In the genomic region with DNA sequence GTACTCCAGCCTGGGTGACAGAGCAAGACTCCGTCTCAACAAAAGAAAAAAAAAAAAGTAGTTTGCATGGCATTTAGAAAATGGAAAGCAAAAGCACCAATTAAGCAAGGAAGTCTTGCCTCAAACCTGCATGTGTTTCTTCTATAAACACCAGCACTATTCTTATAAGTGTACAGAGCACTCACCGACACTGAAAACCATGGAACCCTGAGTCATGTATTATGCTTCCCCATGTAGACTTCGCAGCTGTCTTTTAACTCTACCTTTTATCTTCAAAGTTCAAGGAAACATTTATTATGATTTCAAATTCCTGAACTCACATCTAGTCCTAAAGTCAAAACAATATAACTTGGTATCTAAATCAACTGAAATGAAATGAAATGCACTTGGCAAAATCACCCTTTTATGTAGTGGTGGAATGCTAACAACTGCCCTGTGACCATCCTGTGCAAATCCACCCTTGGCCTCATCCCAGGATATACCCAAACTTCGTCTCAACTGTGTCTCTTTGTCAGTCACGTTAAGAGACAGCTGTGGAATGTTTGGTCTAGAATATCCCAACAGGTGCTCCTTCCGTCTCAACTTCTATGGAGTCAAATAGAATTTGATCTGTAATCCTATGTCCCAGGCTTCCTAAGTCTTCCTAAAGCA, we compare ENCODE assay signal across 1 cellular context.
TF ChIP-seq lines count a peak whose summit lies in the region.

No MANE protein-coding gene starts in this region.

TF ChIP-seq in K562, 482 proteins besides CTCF, POLR2A, EP300 and RAD21 (continues in another document):
- TF ChIP-seq ZNF583 (CRISPR knock-in tag; IDR thresholded peaks at IDR 0.05), result no peak
- TF ChIP-seq, protein P1, sequence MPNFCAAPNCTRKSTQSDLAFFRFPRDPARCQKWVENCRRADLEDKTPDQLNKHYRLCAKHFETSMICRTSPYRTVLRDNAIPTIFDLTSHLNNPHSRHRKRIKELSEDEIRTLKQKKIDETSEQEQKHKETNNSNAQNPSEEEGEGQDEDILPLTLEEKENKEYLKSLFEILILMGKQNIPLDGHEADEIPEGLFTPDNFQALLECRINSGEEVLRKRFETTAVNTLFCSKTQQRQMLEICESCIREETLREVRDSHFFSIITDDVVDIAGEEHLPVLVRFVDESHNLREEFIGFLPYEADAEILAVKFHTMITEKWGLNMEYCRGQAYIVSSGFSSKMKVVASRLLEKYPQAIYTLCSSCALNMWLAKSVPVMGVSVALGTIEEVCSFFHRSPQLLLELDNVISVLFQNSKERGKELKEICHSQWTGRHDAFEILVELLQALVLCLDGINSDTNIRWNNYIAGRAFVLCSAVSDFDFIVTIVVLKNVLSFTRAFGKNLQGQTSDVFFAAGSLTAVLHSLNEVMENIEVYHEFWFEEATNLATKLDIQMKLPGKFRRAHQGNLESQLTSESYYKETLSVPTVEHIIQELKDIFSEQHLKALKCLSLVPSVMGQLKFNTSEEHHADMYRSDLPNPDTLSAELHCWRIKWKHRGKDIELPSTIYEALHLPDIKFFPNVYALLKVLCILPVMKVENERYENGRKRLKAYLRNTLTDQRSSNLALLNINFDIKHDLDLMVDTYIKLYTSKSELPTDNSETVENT (CRISPR knock-in tag; IDR thresholded peaks at IDR 0.05), result no peak
- TF ChIP-seq ZNF717 (CRISPR knock-in tag; IDR thresholded peaks at IDR 0.05), result no peak
- no peak for TF ChIP-seq ZNF764 (CRISPR knock-in tag; IDR thresholded peaks at IDR 0.05; ENCODE audit: low read depth)
- TF ChIP-seq HEY1 (CRISPR knock-in tag; IDR thresholded peaks at IDR 0.05; ENCODE audit: borderline replicate concordance), result no peak
- TF ChIP-seq CCAR2 (IDR thresholded peaks at IDR 0.05; ENCODE audit: low read depth, low read length), result no peak
- no peak for TF ChIP-seq ZEB2 (IDR thresholded peaks at IDR 0.05)
- TF ChIP-seq ZNF780A (CRISPR knock-in tag; IDR thresholded peaks at IDR 0.05), result no peak
- TF ChIP-seq, protein P2, sequence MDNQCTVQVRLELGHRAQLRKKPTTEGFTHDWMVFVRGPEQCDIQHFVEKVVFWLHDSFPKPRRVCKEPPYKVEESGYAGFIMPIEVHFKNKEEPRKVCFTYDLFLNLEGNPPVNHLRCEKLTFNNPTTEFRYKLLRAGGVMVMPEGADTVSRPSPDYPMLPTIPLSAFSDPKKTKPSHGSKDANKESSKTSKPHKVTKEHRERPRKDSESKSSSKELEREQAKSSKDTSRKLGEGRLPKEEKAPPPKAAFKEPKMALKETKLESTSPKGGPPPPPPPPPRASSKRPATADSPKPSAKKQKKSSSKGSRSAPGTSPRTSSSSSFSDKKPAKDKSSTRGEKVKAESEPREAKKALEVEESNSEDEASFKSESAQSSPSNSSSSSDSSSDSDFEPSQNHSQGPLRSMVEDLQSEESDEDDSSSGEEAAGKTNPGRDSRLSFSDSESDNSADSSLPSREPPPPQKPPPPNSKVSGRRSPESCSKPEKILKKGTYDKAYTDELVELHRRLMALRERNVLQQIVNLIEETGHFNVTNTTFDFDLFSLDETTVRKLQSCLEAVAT (IDR thresholded peaks at IDR 0.05), result peak in 1 of 2 experiments; percentile 52; a peak in 1 of 4 replicates
- peak; percentile 43 for TF ChIP-seq RBFOX2 (IDR thresholded peaks at IDR 0.05; ENCODE audit: low read depth, low read length)
- TF ChIP-seq, protein P3, sequence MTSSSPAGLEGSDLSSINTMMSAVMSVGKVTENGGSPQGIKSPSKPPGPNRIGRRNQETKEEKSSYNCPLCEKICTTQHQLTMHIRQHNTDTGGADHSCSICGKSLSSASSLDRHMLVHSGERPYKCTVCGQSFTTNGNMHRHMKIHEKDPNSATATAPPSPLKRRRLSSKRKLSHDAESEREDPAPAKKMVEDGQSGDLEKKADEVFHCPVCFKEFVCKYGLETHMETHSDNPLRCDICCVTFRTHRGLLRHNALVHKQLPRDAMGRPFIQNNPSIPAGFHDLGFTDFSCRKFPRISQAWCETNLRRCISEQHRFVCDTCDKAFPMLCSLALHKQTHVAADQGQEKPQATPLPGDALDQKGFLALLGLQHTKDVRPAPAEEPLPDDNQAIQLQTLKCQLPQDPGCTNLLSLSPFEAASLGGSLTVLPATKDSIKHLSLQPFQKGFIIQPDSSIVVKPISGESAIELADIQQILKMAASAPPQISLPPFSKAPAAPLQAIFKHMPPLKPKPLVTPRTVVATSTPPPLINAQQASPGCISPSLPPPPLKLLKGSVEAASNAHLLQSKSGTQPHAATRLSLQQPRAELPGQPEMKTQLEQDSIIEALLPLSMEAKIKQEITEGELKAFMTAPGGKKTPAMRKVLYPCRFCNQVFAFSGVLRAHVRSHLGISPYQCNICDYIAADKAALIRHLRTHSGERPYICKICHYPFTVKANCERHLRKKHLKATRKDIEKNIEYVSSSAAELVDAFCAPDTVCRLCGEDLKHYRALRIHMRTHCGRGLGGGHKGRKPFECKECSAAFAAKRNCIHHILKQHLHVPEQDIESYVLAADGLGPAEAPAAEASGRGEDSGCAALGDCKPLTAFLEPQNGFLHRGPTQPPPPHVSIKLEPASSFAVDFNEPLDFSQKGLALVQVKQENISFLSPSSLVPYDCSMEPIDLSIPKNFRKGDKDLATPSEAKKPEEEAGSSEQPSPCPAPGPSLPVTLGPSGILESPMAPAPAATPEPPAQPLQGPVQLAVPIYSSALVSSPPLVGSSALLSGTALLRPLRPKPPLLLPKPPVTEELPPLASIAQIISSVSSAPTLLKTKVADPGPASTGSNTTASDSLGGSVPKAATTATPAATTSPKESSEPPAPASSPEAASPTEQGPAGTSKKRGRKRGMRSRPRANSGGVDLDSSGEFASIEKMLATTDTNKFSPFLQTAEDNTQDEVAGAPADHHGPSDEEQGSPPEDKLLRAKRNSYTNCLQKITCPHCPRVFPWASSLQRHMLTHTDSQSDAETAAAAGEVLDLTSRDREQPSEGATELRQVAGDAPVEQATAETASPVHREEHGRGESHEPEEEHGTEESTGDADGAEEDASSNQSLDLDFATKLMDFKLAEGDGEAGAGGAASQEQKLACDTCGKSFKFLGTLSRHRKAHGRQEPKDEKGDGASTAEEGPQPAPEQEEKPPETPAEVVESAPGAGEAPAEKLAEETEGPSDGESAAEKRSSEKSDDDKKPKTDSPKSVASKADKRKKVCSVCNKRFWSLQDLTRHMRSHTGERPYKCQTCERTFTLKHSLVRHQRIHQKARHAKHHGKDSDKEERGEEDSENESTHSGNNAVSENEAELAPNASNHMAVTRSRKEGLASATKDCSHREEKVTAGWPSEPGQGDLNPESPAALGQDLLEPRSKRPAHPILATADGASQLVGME (CRISPR knock-in tag; IDR thresholded peaks at IDR 0.05), result no peak
- TF ChIP-seq NFATC3 (IDR thresholded peaks at IDR 0.05), result no peak
- TF ChIP-seq, protein P4, sequence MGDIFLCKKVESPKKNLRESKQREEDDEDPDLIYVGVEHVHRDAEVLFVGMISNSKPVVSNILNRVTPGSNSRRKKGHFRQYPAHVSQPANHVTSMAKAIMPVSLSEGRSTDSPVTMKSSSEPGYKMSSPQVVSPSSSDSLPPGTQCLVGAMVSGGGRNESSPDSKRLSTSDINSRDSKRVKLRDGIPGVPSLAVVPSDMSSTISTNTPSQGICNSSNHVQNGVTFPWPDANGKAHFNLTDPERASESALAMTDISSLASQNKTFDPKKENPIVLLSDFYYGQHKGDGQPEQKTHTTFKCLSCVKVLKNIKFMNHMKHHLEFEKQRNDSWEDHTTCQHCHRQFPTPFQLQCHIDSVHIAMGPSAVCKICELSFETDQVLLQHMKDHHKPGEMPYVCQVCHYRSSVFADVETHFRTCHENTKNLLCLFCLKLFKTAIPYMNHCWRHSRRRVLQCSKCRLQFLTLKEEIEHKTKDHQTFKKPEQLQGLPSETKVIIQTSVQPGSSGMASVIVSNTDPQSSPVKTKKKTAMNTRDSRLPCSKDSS (IDR thresholded peaks at IDR 0.05; ENCODE audit: low read depth, partially characterized antibody), result no peak
- TF ChIP-seq ZNF551 (CRISPR knock-in tag; IDR thresholded peaks at IDR 0.05), result no peak
- no peak for TF ChIP-seq MAFF (IDR thresholded peaks at IDR 0.05; ENCODE audit: low read length)
- TF ChIP-seq SPI1 (IDR thresholded peaks at IDR 0.05; ENCODE audit: borderline replicate concordance, low read depth, low read length), result no peak
- no peak for TF ChIP-seq MBD2 (IDR thresholded peaks at IDR 0.05; ENCODE audit: borderline replicate concordance, low read depth)
- TF ChIP-seq, protein P5, sequence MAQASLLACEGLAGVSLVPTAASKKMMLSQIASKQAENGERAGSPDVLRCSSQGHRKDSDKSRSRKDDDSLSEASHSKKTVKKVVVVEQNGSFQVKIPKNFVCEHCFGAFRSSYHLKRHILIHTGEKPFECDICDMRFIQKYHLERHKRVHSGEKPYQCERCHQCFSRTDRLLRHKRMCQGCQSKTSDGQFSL (CRISPR knock-in tag; IDR thresholded peaks at IDR 0.05), result no peak
- TF ChIP-seq, protein P5 (tag; IDR thresholded peaks at IDR 0.05), result no peak
- TF ChIP-seq, protein P6, sequence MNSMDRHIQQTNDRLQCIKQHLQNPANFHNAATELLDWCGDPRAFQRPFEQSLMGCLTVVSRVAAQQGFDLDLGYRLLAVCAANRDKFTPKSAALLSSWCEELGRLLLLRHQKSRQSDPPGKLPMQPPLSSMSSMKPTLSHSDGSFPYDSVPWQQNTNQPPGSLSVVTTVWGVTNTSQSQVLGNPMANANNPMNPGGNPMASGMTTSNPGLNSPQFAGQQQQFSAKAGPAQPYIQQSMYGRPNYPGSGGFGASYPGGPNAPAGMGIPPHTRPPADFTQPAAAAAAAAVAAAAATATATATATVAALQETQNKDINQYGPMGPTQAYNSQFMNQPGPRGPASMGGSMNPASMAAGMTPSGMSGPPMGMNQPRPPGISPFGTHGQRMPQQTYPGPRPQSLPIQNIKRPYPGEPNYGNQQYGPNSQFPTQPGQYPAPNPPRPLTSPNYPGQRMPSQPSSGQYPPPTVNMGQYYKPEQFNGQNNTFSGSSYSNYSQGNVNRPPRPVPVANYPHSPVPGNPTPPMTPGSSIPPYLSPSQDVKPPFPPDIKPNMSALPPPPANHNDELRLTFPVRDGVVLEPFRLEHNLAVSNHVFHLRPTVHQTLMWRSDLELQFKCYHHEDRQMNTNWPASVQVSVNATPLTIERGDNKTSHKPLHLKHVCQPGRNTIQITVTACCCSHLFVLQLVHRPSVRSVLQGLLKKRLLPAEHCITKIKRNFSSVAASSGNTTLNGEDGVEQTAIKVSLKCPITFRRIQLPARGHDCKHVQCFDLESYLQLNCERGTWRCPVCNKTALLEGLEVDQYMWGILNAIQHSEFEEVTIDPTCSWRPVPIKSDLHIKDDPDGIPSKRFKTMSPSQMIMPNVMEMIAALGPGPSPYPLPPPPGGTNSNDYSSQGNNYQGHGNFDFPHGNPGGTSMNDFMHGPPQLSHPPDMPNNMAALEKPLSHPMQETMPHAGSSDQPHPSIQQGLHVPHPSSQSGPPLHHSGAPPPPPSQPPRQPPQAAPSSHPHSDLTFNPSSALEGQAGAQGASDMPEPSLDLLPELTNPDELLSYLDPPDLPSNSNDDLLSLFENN (IDR thresholded peaks at IDR 0.05; ENCODE audit: low read depth in 2 of 2, low read length in 2 of 2), result peak in 1 of 2 experiments; percentile 13; a peak in 1 of 4 replicates
- no peak for TF ChIP-seq CSDE1 (IDR thresholded peaks at IDR 0.05)
- TF ChIP-seq ZNF778 (CRISPR knock-in tag; IDR thresholded peaks at IDR 0.05), result no peak
- TF ChIP-seq, protein P7, sequence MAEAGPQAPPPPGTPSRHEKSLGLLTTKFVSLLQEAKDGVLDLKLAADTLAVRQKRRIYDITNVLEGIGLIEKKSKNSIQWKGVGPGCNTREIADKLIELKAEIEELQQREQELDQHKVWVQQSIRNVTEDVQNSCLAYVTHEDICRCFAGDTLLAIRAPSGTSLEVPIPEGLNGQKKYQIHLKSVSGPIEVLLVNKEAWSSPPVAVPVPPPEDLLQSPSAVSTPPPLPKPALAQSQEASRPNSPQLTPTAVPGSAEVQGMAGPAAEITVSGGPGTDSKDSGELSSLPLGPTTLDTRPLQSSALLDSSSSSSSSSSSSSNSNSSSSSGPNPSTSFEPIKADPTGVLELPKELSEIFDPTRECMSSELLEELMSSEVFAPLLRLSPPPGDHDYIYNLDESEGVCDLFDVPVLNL (CRISPR knock-in tag; IDR thresholded peaks at IDR 0.05; ENCODE audit: low read depth), result no peak
- no peak for TF ChIP-seq ETV5 (CRISPR knock-in tag; IDR thresholded peaks at IDR 0.05; ENCODE audit: low read depth)
- TF ChIP-seq MYNN (IDR thresholded peaks at IDR 0.05), result no peak
- TF ChIP-seq MYNN (CRISPR knock-in tag; IDR thresholded peaks at IDR 0.05), result no peak
- TF ChIP-seq MED1 (CRISPR knock-in tag; IDR thresholded peaks at IDR 0.05; ENCODE audit: borderline replicate concordance), result no peak
- TF ChIP-seq, protein P8, sequence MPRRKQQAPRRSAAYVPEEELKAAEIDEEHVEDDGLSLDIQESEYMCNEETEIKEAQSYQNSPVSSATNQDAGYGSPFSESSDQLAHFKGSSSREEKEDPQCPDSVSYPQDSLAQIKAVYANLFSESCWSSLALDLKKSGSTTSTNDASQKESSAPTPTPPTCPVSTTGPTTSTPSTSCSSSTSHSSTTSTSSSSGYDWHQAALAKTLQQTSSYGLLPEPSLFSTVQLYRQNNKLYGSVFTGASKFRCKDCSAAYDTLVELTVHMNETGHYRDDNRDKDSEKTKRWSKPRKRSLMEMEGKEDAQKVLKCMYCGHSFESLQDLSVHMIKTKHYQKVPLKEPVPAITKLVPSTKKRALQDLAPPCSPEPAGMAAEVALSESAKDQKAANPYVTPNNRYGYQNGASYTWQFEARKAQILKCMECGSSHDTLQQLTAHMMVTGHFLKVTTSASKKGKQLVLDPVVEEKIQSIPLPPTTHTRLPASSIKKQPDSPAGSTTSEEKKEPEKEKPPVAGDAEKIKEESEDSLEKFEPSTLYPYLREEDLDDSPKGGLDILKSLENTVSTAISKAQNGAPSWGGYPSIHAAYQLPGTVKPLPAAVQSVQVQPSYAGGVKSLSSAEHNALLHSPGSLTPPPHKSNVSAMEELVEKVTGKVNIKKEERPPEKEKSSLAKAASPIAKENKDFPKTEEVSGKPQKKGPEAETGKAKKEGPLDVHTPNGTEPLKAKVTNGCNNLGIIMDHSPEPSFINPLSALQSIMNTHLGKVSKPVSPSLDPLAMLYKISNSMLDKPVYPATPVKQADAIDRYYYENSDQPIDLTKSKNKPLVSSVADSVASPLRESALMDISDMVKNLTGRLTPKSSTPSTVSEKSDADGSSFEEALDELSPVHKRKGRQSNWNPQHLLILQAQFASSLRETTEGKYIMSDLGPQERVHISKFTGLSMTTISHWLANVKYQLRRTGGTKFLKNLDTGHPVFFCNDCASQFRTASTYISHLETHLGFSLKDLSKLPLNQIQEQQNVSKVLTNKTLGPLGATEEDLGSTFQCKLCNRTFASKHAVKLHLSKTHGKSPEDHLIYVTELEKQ (CRISPR knock-in tag; IDR thresholded peaks at IDR 0.05), result no peak
- TF ChIP-seq POU5F1 (IDR thresholded peaks at IDR 0.05; ENCODE audit: borderline replicate concordance, low read depth, low read length, partially characterized antibody), result no peak
- TF ChIP-seq, protein P9, sequence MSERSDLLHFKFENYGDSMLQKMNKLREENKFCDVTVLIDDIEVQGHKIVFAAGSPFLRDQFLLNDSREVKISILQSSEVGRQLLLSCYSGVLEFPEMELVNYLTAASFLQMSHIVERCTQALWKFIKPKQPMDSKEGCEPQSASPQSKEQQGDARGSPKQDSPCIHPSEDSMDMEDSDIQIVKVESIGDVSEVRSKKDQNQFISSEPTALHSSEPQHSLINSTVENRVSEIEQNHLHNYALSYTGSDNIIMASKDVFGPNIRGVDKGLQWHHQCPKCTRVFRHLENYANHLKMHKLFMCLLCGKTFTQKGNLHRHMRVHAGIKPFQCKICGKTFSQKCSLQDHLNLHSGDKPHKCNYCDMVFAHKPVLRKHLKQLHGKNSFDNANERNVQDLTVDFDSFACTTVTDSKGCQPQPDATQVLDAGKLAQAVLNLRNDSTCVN (CRISPR knock-in tag; IDR thresholded peaks at IDR 0.05), result no peak
- TF ChIP-seq JUN (IDR thresholded peaks at IDR 0.05; ENCODE audit: borderline replicate concordance, low read depth, low read length), result no peak
- TF ChIP-seq JUN (CRISPR knock-in tag; IDR thresholded peaks at IDR 0.05; ENCODE audit: borderline replicate concordance), result no peak
- peak; percentile 27; the same call in 1 of the 2 replicates for TF ChIP-seq CBFA2T3 (IDR thresholded peaks at IDR 0.05)
- TF ChIP-seq ZNF766 (CRISPR knock-in tag; conservative IDR thresholded peaks at IDR 0.05), result no peak
